Comparison of ENCODE assay signal across 8 cellular contexts in the genomic region with DNA sequence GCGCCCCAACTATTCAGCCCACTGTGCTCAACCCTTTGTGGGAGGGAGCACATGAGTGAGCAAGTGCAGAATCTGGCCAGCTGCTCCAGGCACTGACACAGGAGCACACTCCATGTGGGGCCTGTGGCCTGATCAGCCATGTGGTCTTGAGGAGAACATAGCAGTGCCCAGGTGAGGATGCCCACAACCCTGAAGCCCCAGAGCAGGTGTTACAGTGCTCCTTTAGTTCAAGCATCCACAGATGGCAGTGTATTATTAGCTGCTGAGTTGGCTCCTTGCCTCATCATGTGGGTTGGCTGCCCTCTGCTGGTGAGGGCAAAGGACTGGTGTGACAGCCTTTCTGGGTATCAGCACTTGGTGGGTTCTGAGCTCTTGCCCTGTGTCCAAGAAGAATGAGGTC.
DNase-seq lines count a peak whose midpoint lies in the region; ATAC-seq and TF ChIP-seq lines count a peak whose summit lies in the region.

No MANE protein-coding gene starts in this region.

- H3K4me3 ChIP-seq in fibroblast of villous mesenchyme (ENCODE audit: low read depth, low read length) = no peak overlapping the region

- H3K9me3 Mint-ChIP-seq in stimulated activated memory B cell treated with anti-CD40 and anti-IgM and Interleukin-4, amounts not matched to agents 10 μg/mL and 1 μg/mL and 100 μg/mL, for 72 hours = peaks cover 2% of the 10 kb centered on the region

- no peaks in the 10 kb centered on the region for H3K27me3 Mint-ChIP-seq in stimulated activated memory B cell treated with anti-CD40 and anti-IgM and Interleukin-4, amounts not matched to agents 10 μg/mL and 1 μg/mL and 100 μg/mL, for 72 hours

- H3K36me3 Mint-ChIP-seq in stimulated activated memory B cell treated with anti-CD40 and anti-IgM and Interleukin-4, amounts not matched to agents 10 μg/mL and 1 μg/mL and 100 μg/mL, for 72 hours = no peaks in the 10 kb centered on the region

- peak; percentile 48 for TF ChIP-seq CTCF in fibroblast of villous mesenchyme (IDR thresholded peaks at IDR 0.05; ENCODE audit: insufficient read depth, low read depth, low read length)

- no peaks in the 10 kb centered on the region for H3K4me1 Mint-ChIP-seq in stimulated activated memory B cell treated with anti-CD40 and anti-IgM and Interleukin-4, amounts not matched to agents 10 μg/mL and 1 μg/mL and 100 μg/mL, for 72 hours

- no peak overlapping the region for H3K4me3 Mint-ChIP-seq in stimulated activated memory B cell treated with anti-CD40 and anti-IgM and Interleukin-4, amounts not matched to agents 10 μg/mL and 1 μg/mL and 100 μg/mL, for 72 hours

- no peak overlapping the region for H3K27ac Mint-ChIP-seq in stimulated activated memory B cell treated with anti-CD40 and anti-IgM and Interleukin-4, amounts not matched to agents 10 μg/mL and 1 μg/mL and 100 μg/mL, for 72 hours

- DNase-seq in DMS153 (lab: John Stamatoyannopoulos, UW) (peak; percentile 2), RPMI7951 (ENCODE audit: low read depth) (peak; percentile 7), fibroblast of villous mesenchyme (ENCODE audit: low read depth) (peak; percentile 24), middle frontal gyrus (ENCODE audit: extremely low spot score, low spot score) (no peak)

- ATAC-seq in GM18867 (IDR thresholded peaks at IDR 0.05; ENCODE audit: unreplicated experiment) (peak; percentile 85), HG03378 (IDR thresholded peaks at IDR 0.05; ENCODE audit: unreplicated experiment) (peak; percentile 84), GM21619 (IDR thresholded peaks at IDR 0.05; ENCODE audit: unreplicated experiment) (no peak)
- ATAC-seq in stimulated activated memory B cell treated with anti-CD40 and anti-IgM and Interleukin-4, amounts not matched to agents 10 μg/mL and 1 μg/mL and 100 μg/mL, for 72 hours = peak; percentile 53
